Comparison of ENCODE assay signal across 17 cellular contexts in the genomic region with DNA sequence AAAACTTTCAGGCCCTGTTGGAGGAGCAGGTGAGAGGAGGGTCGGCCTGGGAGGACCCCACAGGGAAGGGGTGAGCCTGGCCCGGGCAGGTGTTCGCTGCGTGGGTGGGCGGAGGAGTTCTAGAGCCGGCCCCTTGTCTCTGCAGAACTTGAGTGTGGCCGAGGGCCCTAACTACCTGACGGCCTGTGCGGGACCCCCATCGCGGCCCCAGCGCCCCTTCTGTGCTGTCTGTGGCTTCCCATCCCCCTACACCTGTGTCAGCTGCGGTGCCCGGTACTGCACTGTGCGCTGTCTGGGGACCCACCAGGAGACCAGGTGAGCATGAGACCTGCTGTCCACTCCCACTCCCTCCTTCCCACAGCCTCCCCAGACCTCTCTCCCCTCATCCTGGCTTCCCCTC. TPM values are rescaled to one million over a fixed set of nuclear protein-coding genes. Genes with fewer than 3 reads are reported as not detected.
A peak's percentile ranks its signal among the peaks of the same experiment; 100 is the strongest.
DNase-seq lines count a peak whose midpoint lies in the region; ATAC-seq, FAIRE-seq and TF ChIP-seq lines count a peak whose summit lies in the region.
"Had no signal": no experiment of that assay in that cellular context is flagged by ENCODE, and none has a peak within 500 bp of the region (broad histone marks: within the 10 kb centered on the region; RNA-seq: fewer than 3 reads in every experiment).

No MANE protein-coding gene starts in this region.

- no peaks in the 10 kb centered on the region for H3K9me3 ChIP-seq in HCT116 (ENCODE audit: control insufficient read depth in 1 of 2, insufficient read depth in 1 of 2, low read depth in 1 of 2, low read length in 2 of 2)
- H3K9me3 ChIP-seq in OCI-LY7 (ENCODE audit: low read length), result no peaks in the 10 kb centered on the region
- H3K9me3 ChIP-seq in gastroesophageal sphincter, result no peaks in the 10 kb centered on the region
- H3K9me3 ChIP-seq: A549, Caco-2 had no signal

- DNase-seq in HCT116 (ENCODE audit: low read depth, low spot score), result no peak
- no peak for DNase-seq in OCI-LY7 (ENCODE audit: low spot score)
- no peak for DNase-seq in stimulated activated effector memory CD8-positive, alpha-beta T cell treated with anti-CD3 and anti-CD28 coated beads, Interleukin-12 subunit alpha, Interleukin-12 subunit beta, amount 100 ng/mL, for 72 hours (ENCODE audit: low spot score in 2 of 2)
- no peak for DNase-seq in anterior cingulate cortex (lab: John Stamatoyannopoulos, UW)
- DNase-seq in frontal cortex (ENCODE audit: low spot score in 2 of 2), result no peak
- no peak for DNase-seq in stimulated activated CD4-positive, alpha-beta T cell treated with anti-CD3 and anti-CD28 coated beads, Interleukin-15, amount 100 ng/mL, for 24 hours
- DNase-seq in C1 segment of cervical spinal cord (lab: John Stamatoyannopoulos, UW), result no peak
- DNase-seq: Caco-2; CD8-positive, alpha-beta memory T cell; GM23248; IMR-90 had no signal

- TF ChIP-seq RAD21 in HCT116 (IDR thresholded peaks at IDR 0.05; ENCODE audit: low read depth), result no peak

- H3K9ac ChIP-seq in HCT116 (ENCODE audit: low read length), result no peak overlapping the region
- H3K9ac ChIP-seq: GM23248 had no signal

- ATAC-seq in HCT116, result no peak
- peak; percentile 8 for ATAC-seq in gastroesophageal sphincter
- no peak for ATAC-seq in stimulated activated effector memory CD8-positive, alpha-beta T cell treated with anti-CD3 and anti-CD28 coated beads, Interleukin-12 subunit alpha, Interleukin-12 subunit beta, amount 100 ng/mL, for 72 hours
- ATAC-seq: A549 had no signal

- intact Hi-C loops in HCT116 (cut with micrococcal nuclease) (no loop called here), OCI-LY7 (cut with micrococcal nuclease; ENCODE audit: unreplicated experiment) (no loop called here)

- no peak for FAIRE-seq in frontal cortex (lab: Jason Lieb, UNC)
- FAIRE-seq: A549, GM18507, H54 had no signal

- H2AFZ ChIP-seq in HCT116 (ENCODE audit: low read depth, low read length, poor library complexity, severe bottlenecking) (no peak overlapping the region), OCI-LY7 (ENCODE audit: low read length) (no peak overlapping the region)
- H2AFZ ChIP-seq: GM23248 had no signal

- POLR2A ChIA-PET in HCT116 (lab: Charles Lee) (no interaction called here), OCI-LY7 (lab: Charles Lee) (no interaction called here)

- H3K4me1 Mint-ChIP-seq in stimulated activated effector memory CD8-positive, alpha-beta T cell treated with anti-CD3 and anti-CD28 coated beads, Interleukin-12 subunit alpha, Interleukin-12 subunit beta, amount 100 ng/mL, for 72 hours, result peaks cover 39% of the 10 kb centered on the region

- peaks cover 21% of the 10 kb centered on the region for H3K79me2 ChIP-seq in HCT116 (ENCODE audit: insufficient read depth, low read length)
- H3K79me2 ChIP-seq in OCI-LY7 (ENCODE audit: insufficient read depth, low read depth, low read length), result no peaks in the 10 kb centered on the region

- H3K9me3 Mint-ChIP-seq in stimulated activated effector memory CD8-positive, alpha-beta T cell treated with anti-CD3 and anti-CD28 coated beads, Interleukin-12 subunit alpha, Interleukin-12 subunit beta, amount 100 ng/mL, for 72 hours, result no peaks in the 10 kb centered on the region
- H3K9me3 Mint-ChIP-seq: CD8-positive, alpha-beta memory T cell had no signal

- 82 to 92% methylated on average over 4 of the region's 15 CpGs for WGBS in gastroesophageal sphincter (ENCODE audit: low coverage in 1 of 2), 2 donors

- TF ChIP-seq EP300 in gastroesophageal sphincter (IDR thresholded peaks at IDR 0.05), result no peak

- peaks cover 0 to 7% of the 10 kb centered on the region in 2 experiments; a peak in 1 of 4 replicates for H3K4me1 ChIP-seq in HCT116 (ENCODE audit: control insufficient read depth in 1 of 2, insufficient read depth in 2 of 2, low read length in 2 of 2)
- H3K4me1 ChIP-seq in OCI-LY7 (ENCODE audit: insufficient read depth, low read length, poor library complexity, severe bottlenecking), result peaks cover 17% of the 10 kb centered on the region
- peaks cover 0 to 30% (median 12%) of the 10 kb centered on the region in 3 donors for H3K4me1 ChIP-seq in gastroesophageal sphincter

- H3K27me3 ChIP-seq in HCT116 (ENCODE audit: insufficient read depth, low read length), result no peaks in the 10 kb centered on the region
- H3K27me3 ChIP-seq in gastroesophageal sphincter, result no peaks in the 10 kb centered on the region

- RAD21 ChIA-PET in HCT116 (lab: Charles Lee; ENCODE audit: low non-redundant PET in 1 of 2, low total read pairs in 2 of 2, uncharacterized antibody in 2 of 2, unreplicated experiment in 2 of 2), result no interaction called here

- H3K36me3 Mint-ChIP-seq in stimulated activated effector memory CD8-positive, alpha-beta T cell treated with anti-CD3 and anti-CD28 coated beads, Interleukin-12 subunit alpha, Interleukin-12 subunit beta, amount 100 ng/mL, for 72 hours, result peaks cover 86% of the 10 kb centered on the region

- peak overlapping the region; percentile 54 for H3K27ac Mint-ChIP-seq in stimulated activated effector memory CD8-positive, alpha-beta T cell treated with anti-CD3 and anti-CD28 coated beads, Interleukin-12 subunit alpha, Interleukin-12 subunit beta, amount 100 ng/mL, for 72 hours

- no peak overlapping the region for H3K4me3 ChIP-seq in HCT116 (replicated peaks in 1 of 2; ENCODE audit: low read depth in 1 of 2, low read length in 2 of 2)
- H3K4me3 ChIP-seq in OCI-LY7 (ENCODE audit: low read depth, low read length, poor library complexity, severe bottlenecking), result no peak overlapping the region
- no peak overlapping the region for H3K4me3 ChIP-seq in gastroesophageal sphincter
- H3K4me3 ChIP-seq: A549, GM23248 had no signal

- no peak overlapping the region for H3K4me3 Mint-ChIP-seq in stimulated activated effector memory CD8-positive, alpha-beta T cell treated with anti-CD3 and anti-CD28 coated beads, Interleukin-12 subunit alpha, Interleukin-12 subunit beta, amount 100 ng/mL, for 72 hours
- H3K4me3 Mint-ChIP-seq: CD8-positive, alpha-beta memory T cell had no signal

- H3K4me2 ChIP-seq in HCT116 (ENCODE audit: low read length) (no peak overlapping the region), OCI-LY7 (ENCODE audit: low read length) (no peak overlapping the region)
- H3K4me2 ChIP-seq: A549 had no signal

- CTCF ChIA-PET in HCT116 (lab: Charles Lee), result no interaction called here
- CTCF ChIA-PET in OCI-LY7 (lab: Charles Lee; ENCODE audit: unreplicated experiment), result no interaction called here

- BruUV-seq in HCT116 (replicated peaks; lab: Mats Ljungman, UMichigan) (TSS peak; percentile 14), OCI-LY7 (replicated peaks; lab: Mats Ljungman, UMichigan) (TSS peak; percentile 85)

- no peak overlapping the region for H3K27ac ChIP-seq in HCT116 (ENCODE audit: low read depth, low read length)
- no peak overlapping the region for H3K27ac ChIP-seq in OCI-LY7 (ENCODE audit: low read depth, low read length, poor library complexity, severe bottlenecking)
- no peak overlapping the region for H3K27ac ChIP-seq in gastroesophageal sphincter
- H3K27ac ChIP-seq: A549, GM23248 had no signal

- no peaks in the 10 kb centered on the region for H4K20me1 ChIP-seq in HCT116 (ENCODE audit: insufficient read depth)
- H4K20me1 ChIP-seq in OCI-LY7 (ENCODE audit: insufficient read depth, low read length), result no peaks in the 10 kb centered on the region

- TF ChIP-seq POLR2A in HCT116 (IDR thresholded peaks at IDR 0.05; ENCODE audit: borderline replicate concordance, extremely low read depth, insufficient read depth, insufficient read length), result no peak
- no peak for TF ChIP-seq POLR2A in gastroesophageal sphincter (IDR thresholded peaks at IDR 0.05)

- H3K36me3 ChIP-seq in HCT116 (ENCODE audit: control insufficient read depth in 1 of 2, insufficient read depth in 2 of 2, low read length in 2 of 2) (peaks cover 4 to 8% of the 10 kb centered on the region in 2 experiments; a peak in 2 of 4 replicates), OCI-LY7 (ENCODE audit: insufficient read depth, low read length) (peaks cover 27% of the 10 kb centered on the region), gastroesophageal sphincter (peaks cover 0 to 73% of the 10 kb centered on the region in 2 donors)

- H3K9me2 ChIP-seq in HCT116 (ENCODE audit: insufficient read depth), result no peaks in the 10 kb centered on the region
- H3K9me2 ChIP-seq in OCI-LY7 (ENCODE audit: insufficient read depth, low read length), result no peaks in the 10 kb centered on the region

- no peak for TF ChIP-seq CTCF in HCT116 (IDR thresholded peaks at IDR 0.05 in 2 of 3, conservative IDR thresholded peaks at IDR 0.05 in 1 of 3; ENCODE audit: borderline replicate concordance in 1 of 3, insufficient read depth in 1 of 3, low read depth in 2 of 3, low read length in 2 of 3)
- no peak for TF ChIP-seq CTCF in OCI-LY7 (conservative IDR thresholded peaks at IDR 0.05; ENCODE audit: low read length)
- TF ChIP-seq CTCF in gastroesophageal sphincter (IDR thresholded peaks at IDR 0.05), result no peak

TF ChIP-seq in HCT116, 20 proteins besides CTCF, POLR2A, EP300 and RAD21 (continues in another document):
- no peak for TF ChIP-seq POLR2AphosphoS5 (IDR thresholded peaks at IDR 0.05; ENCODE audit: low read depth, low read length)
- no peak for TF ChIP-seq EZH2 (IDR thresholded peaks at IDR 0.05)
- TF ChIP-seq ZNF274 (IDR thresholded peaks at IDR 0.05; ENCODE audit: low read depth, low read length), result no peak
- TF ChIP-seq EGR1 (IDR thresholded peaks at IDR 0.05; ENCODE audit: low read depth), result no peak

RNA-seq across cellular contexts. Expression of gene ZNHIT1, which starts 5.6 kb away (rescaled TPM):
- total RNA-seq in HCT116 (2021; ENCODE audit: unreplicated experiment), result 69.4 TPM
- polyA plus RNA-seq in HCT116 (2012), result 42.1 and 53.5 TPM in 2 replicates
- total RNA-seq in OCI-LY7 (2014; rRNA removed; shearing (Covaris generic)), result 63.8 and 77.3 TPM in 2 replicates
- 40.8 and 44.3 TPM in 2 replicates for total RNA-seq in OCI-LY7 (2022)
- total RNA-seq in gastroesophageal sphincter, result 10 to 100 TPM; 76.2 to 97.8 (median 88.6) TPM
- 46.1 TPM for total RNA-seq in frontal cortex

RNA-seq across cellular contexts. Expression of gene PLOD3, which starts 6.1 kb away (rescaled TPM):
- total RNA-seq in HCT116 (2021; ENCODE audit: unreplicated experiment), result 83.7 TPM
- polyA plus RNA-seq in HCT116 (2012), result 110 and 113 TPM in 2 replicates
- total RNA-seq in OCI-LY7 (2014; rRNA removed; shearing (Covaris generic)), result 9.2 and 12.1 TPM in 2 replicates
- 25.0 and 30.5 TPM in 2 replicates for total RNA-seq in OCI-LY7 (2022)
- 10 to 100 TPM; 35.0 to 51.3 (median 43.6) TPM for total RNA-seq in gastroesophageal sphincter
- total RNA-seq in frontal cortex, result 8.2 TPM

RNA-seq across cellular contexts. Expression of gene CLDN15, which starts 14.1 kb away (rescaled TPM):
- total RNA-seq in HCT116 (2021; ENCODE audit: unreplicated experiment) (16.9 TPM), OCI-LY7 (2022) (31.9 and 34.8 TPM in 2 replicates), gastroesophageal sphincter (1 to 10 TPM; 4.4 to 6.8 (median 5.0) TPM), frontal cortex (2.9 TPM)
- polyA plus RNA-seq in HCT116 (2012), result 8.8 and 8.9 TPM in 2 replicates
- total RNA-seq in OCI-LY7 (2014; rRNA removed; shearing (Covaris generic)), result 15.9 and 17.8 TPM in 2 replicates

RNA-seq across cellular contexts. Expression of gene FIS1, which starts 21.4 kb away (rescaled TPM):
- total RNA-seq in HCT116 (2021; ENCODE audit: unreplicated experiment) (114 TPM), OCI-LY7 (2022) (93.4 and 102 TPM in 2 replicates), gastroesophageal sphincter (100 to 1,000 TPM; 227 to 315 (median 248) TPM), frontal cortex (58.7 TPM)
- polyA plus RNA-seq in HCT116 (2012), result 179 and 201 TPM in 2 replicates
- 92.7 and 114 TPM in 2 replicates for total RNA-seq in OCI-LY7 (2014; rRNA removed; shearing (Covaris generic))

RNA-seq across cellular contexts. Expression of gene MOGAT3, which starts 22.7 kb away (rescaled TPM):
- not detected for total RNA-seq in HCT116 (2021; ENCODE audit: unreplicated experiment)
- 0.04 TPM in 1 of 2 replicates, not detected in the other for polyA plus RNA-seq in HCT116 (2012)
- total RNA-seq in OCI-LY7 (2014; rRNA removed; shearing (Covaris generic)), result not detected in 2 replicates
- not detected in 2 replicates for total RNA-seq in OCI-LY7 (2022)
- not detected for total RNA-seq in gastroesophageal sphincter
- not detected for total RNA-seq in frontal cortex
- total RNA-seq: CD8-positive, alpha-beta memory T cell; Daoy; GM23248; IMR-90 had no signal
- polyA plus RNA-seq: BJ; CD8-positive, alpha-beta memory T cell; GM23248; IMR-90 had no signal
